Comparison of ENCODE assay signal across 16 cellular contexts in genomic region chr11:10211470-10211869, GRCh38.
DNase-seq lines count a peak whose midpoint lies in the region; ATAC-seq, FAIRE-seq and TF ChIP-seq lines count a peak whose summit lies in the region.
"Had no signal": no experiment of that assay in that cellular context is flagged by ENCODE, and none has a peak within 500 bp of the region (broad histone marks: within the 10 kb centered on the region; RNA-seq: fewer than 3 reads in every experiment).

No MANE protein-coding gene starts in this region.

- no peak for TF ChIP-seq EP300 in K562 (IDR thresholded peaks at IDR 0.05; ENCODE audit: low read length)

- no peaks in the 10 kb centered on the region; the same call in 1 of the 2 replicates for H4K20me1 ChIP-seq in K562 (replicated peaks; ENCODE audit: control insufficient read depth, insufficient read depth, low read length)

- WGBS in K562 (ENCODE audit: insufficient coverage, low coverage, missing lambda C conversion rate): 0% methylated on average over 3 of the region's 3 CpGs

- peak; percentile 37 for DNase-seq in NCI-H146 (lab: John Stamatoyannopoulos, UW)
- no peak for DNase-seq in NCI-H146 treated with DMSO at 0.1 percent for 48 hours (lab: John Stamatoyannopoulos, UW; ENCODE audit: unreplicated experiment)
- DNase-seq in GM12892 (ENCODE audit: insufficient read length): no peak
- DNase-seq in K562 (ENCODE audit: extremely low read depth in 1 of 4, low spot score in 3 of 4): no peak
- DNase-seq in Peyer's patch: no peak
- DNase-seq in natural killer cell treated with Interleukin-12 subunit alpha and Interleukin-12 subunit beta and Interleukin-15 and Interleukin-18, amount 100 ng/mL, for 72 hours (ENCODE audit: low spot score): no peak
- DNase-seq: Calu3; CD8-positive, alpha-beta T cell; DMS79 treated with DMSO at 0.1 percent for 48 hours; GF-D8; H7 had no signal

- H3K36me3 ChIP-seq in K562 (ENCODE audit: control insufficient read depth, insufficient read depth, low read length) (no peaks in the 10 kb centered on the region), Peyer's patch (no peaks in the 10 kb centered on the region)
- H3K36me3 ChIP-seq: BLaER1 treated with 17β-estradiol and CSF1 and Interleukin-3, amounts not matched to agents 10 nM and 100 nM had no signal

- peaks cover 0 to 5% of the 10 kb centered on the region in 2 experiments; a peak in 1 of 5 replicates for H3K27me3 ChIP-seq in K562 (ENCODE audit: control insufficient read depth in 2 of 2, insufficient read depth in 2 of 2, low read length in 2 of 2)
- H3K27me3 ChIP-seq in Peyer's patch: no peaks in the 10 kb centered on the region
- H3K27me3 ChIP-seq: BLaER1 treated with 17β-estradiol and CSF1 and Interleukin-3, amounts not matched to agents 10 nM and 100 nM had no signal

- H3K27me3 Mint-ChIP-seq in natural killer cell treated with Interleukin-12 subunit alpha and Interleukin-12 subunit beta and Interleukin-15 and Interleukin-18, amount 100 ng/mL, for 72 hours: peaks cover 0 to 2% of the 10 kb centered on the region in 2 donors

- TF ChIP-seq CTCF in K562 (IDR thresholded peaks at IDR 0.05 in 2 of 3, conservative IDR thresholded peaks at IDR 0.05 in 1 of 3; ENCODE audit: insufficient read depth in 2 of 3, low read depth in 1 of 3, low read length in 3 of 3) (no peak), Peyer's patch (IDR thresholded peaks at IDR 0.05) (no peak)

- H3K9me3 ChIP-seq in K562 (replicated peaks; ENCODE audit: control insufficient read depth, insufficient read depth, low read depth, low read length) (no peaks in the 10 kb centered on the region), Peyer's patch (no peaks in the 10 kb centered on the region)
- H3K9me3 ChIP-seq: A549; BLaER1 treated with 17β-estradiol and CSF1 and Interleukin-3, amounts not matched to agents 10 nM and 100 nM had no signal

- no peaks in the 10 kb centered on the region for H3K9me3 Mint-ChIP-seq in natural killer cell treated with Interleukin-12 subunit alpha and Interleukin-12 subunit beta and Interleukin-15 and Interleukin-18, amount 100 ng/mL, for 72 hours
- H3K9me3 Mint-ChIP-seq: CD8-positive, alpha-beta T cell had no signal

- no peak overlapping the region for H3K27ac Mint-ChIP-seq in natural killer cell treated with Interleukin-12 subunit alpha and Interleukin-12 subunit beta and Interleukin-15 and Interleukin-18, amount 100 ng/mL, for 72 hours
- H3K27ac Mint-ChIP-seq: CD8-positive, alpha-beta T cell had no signal

- no peak for TF ChIP-seq RAD21 in K562 (CRISPR knock-in tag; conservative IDR thresholded peaks at IDR 0.05 in 1 of 2, IDR thresholded peaks at IDR 0.05 in 1 of 2)

- H3K27ac ChIP-seq in K562 (ENCODE audit: extremely low read depth, low read depth, low read length) (no peak overlapping the region), Peyer's patch (no peak overlapping the region)
- H3K27ac ChIP-seq: 22Rv1; A549; BLaER1 treated with 17β-estradiol and CSF1 and Interleukin-3, amounts not matched to agents 10 nM and 100 nM had no signal

- peak; percentile 48 for FAIRE-seq in GM12892 (lab: Jason Lieb, UNC)
- FAIRE-seq in K562 (lab: Jason Lieb, UNC): no peak
- FAIRE-seq: A549 had no signal

- no peak overlapping the region for H3K9ac ChIP-seq in K562 (ENCODE audit: insufficient read depth in 1 of 2, low read depth in 2 of 2, low read length in 2 of 2)
- H3K9ac ChIP-seq: BLaER1 treated with 17β-estradiol and CSF1 and Interleukin-3, amounts not matched to agents 10 nM and 100 nM had no signal

- H3K4me3 ChIP-seq in K562 (no peak overlapping the region), Peyer's patch (no peak overlapping the region)
- H3K4me3 ChIP-seq: A549; BLaER1 treated with 17β-estradiol and CSF1 and Interleukin-3, amounts not matched to agents 10 nM and 100 nM had no signal

- no peak overlapping the region for H2AFZ ChIP-seq in K562 (ENCODE audit: low read depth, low read length)

- no peak overlapping the region for H3K4me3 Mint-ChIP-seq in natural killer cell treated with Interleukin-12 subunit alpha and Interleukin-12 subunit beta and Interleukin-15 and Interleukin-18, amount 100 ng/mL, for 72 hours
- H3K4me3 Mint-ChIP-seq: CD8-positive, alpha-beta T cell had no signal

- in situ Hi-C loops in K562 (cut with MboI): loop anchor here (25.0 kb wide), 1 partner anchor 526 kb away; no protein-coding TSS in a partner anchor

- no peaks in the 10 kb centered on the region for H3K9me1 ChIP-seq in K562 (ENCODE audit: control insufficient read depth, insufficient read depth, low read length)

- no TSS peak for BruUV-seq in K562 (replicated peaks; lab: Mats Ljungman, UMichigan)

- H3K4me2 ChIP-seq in K562 (ENCODE audit: insufficient read depth, low read length): no peak overlapping the region
- H3K4me2 ChIP-seq: A549; BLaER1 treated with 17β-estradiol and CSF1 and Interleukin-3, amounts not matched to agents 10 nM and 100 nM had no signal

- CTCF ChIA-PET in K562 (lab: Yijun Ruan, JAX; ENCODE audit: low intra/inter-chr PET ratio): no interaction called here

- TF ChIP-seq POLR2A in GM12892 (IDR thresholded peaks at IDR 0.05; ENCODE audit: low read depth, low read length): no peak
- TF ChIP-seq POLR2A in K562 (conservative IDR thresholded peaks at IDR 0.05): no peak
- no peak for TF ChIP-seq POLR2A in Peyer's patch (IDR thresholded peaks at IDR 0.05)

- intact Hi-C loops in K562 (cut with micrococcal nuclease): no loop called here

- no peak for ATAC-seq in K562
- ATAC-seq in natural killer cell treated with Interleukin-12 subunit alpha and Interleukin-12 subunit beta and Interleukin-15 and Interleukin-18, amount 100 ng/mL, for 72 hours: no peak
- ATAC-seq in HG03045 (IDR thresholded peaks at IDR 0.05; ENCODE audit: unreplicated experiment): no peak
- ATAC-seq: A549; CD8-positive, alpha-beta T cell; HCT116 had no signal

- POLR2A ChIA-PET in K562 (lab: Yijun Ruan, JAX): no interaction called here

- H3K79me2 ChIP-seq in K562 (ENCODE audit: control insufficient read depth, insufficient read depth, low read length): no peaks in the 10 kb centered on the region

- no peaks in the 10 kb centered on the region for H3K36me3 Mint-ChIP-seq in natural killer cell treated with Interleukin-12 subunit alpha and Interleukin-12 subunit beta and Interleukin-15 and Interleukin-18, amount 100 ng/mL, for 72 hours
- H3K36me3 Mint-ChIP-seq: CD8-positive, alpha-beta T cell had no signal

- H3K4me1 ChIP-seq in K562 (replicated peaks in 1 of 2; ENCODE audit: control insufficient read depth in 2 of 2, insufficient read depth in 2 of 2, low read length in 2 of 2): no peaks in the 10 kb centered on the region
- no peaks in the 10 kb centered on the region for H3K4me1 ChIP-seq in Peyer's patch

- no peaks in the 10 kb centered on the region for H3K4me1 Mint-ChIP-seq in natural killer cell treated with Interleukin-12 subunit alpha and Interleukin-12 subunit beta and Interleukin-15 and Interleukin-18, amount 100 ng/mL, for 72 hours (ENCODE audit: low read depth in 2 of 2)

TF ChIP-seq in K562, 482 proteins besides CTCF, POLR2A, EP300 and RAD21:
- TF ChIP-seq ZBTB5 (IDR thresholded peaks at IDR 0.05) (no peak), NFIC (IDR thresholded peaks at IDR 0.05) (peak; percentile 87), ATF7 (IDR thresholded peaks at IDR 0.05) (0 out of 2 replicates have a peak, but pooled peaks have one; percentile 30), NFIX (CRISPR knock-in tag; IDR thresholded peaks at IDR 0.05; ENCODE audit: low read depth) (peak; percentile 59)
